Comparison of ENCODE assay signal across 22 cellular contexts in genomic region chr7:74684921-74685320, GRCh38.
"Had no signal": no experiment of that assay in that cellular context is flagged by ENCODE, and none has a peak within 500 bp of the region (broad histone marks: within the 10 kb centered on the region; RNA-seq: fewer than 3 reads in every experiment).

No MANE protein-coding gene starts in this region.

- H3K9me3 Mint-ChIP-seq: activated T-helper 1 cell treated with anti-CD3 and anti-CD28 coated beads, Interleukin-12 subunit alpha, Interleukin-12 subunit beta, Interleukin-2, Interleukin-4 antibody, amounts not matched to agents 30 ng/mL and 10 ng/mL and 1 ng/mL, durations not matched to agents 14 hours and 24 hours and 36 hours; nephron; T-helper 2 cell treated with Interferon-gamma antibody and Interleukin-4, amounts not matched to agents 5 μg/mL and 100 μg/mL, for 36 hours had no signal

- H3K27ac Mint-ChIP-seq: activated CD8-positive, alpha-beta T cell treated with anti-CD3 and anti-CD28 coated beads, Interleukin-2, amount 10 ng/mL, durations not matched to agents 7 days and 5 days; activated T-helper 1 cell treated with anti-CD3 and anti-CD28 coated beads, Interleukin-12 subunit alpha, Interleukin-12 subunit beta, Interleukin-2, Interleukin-4 antibody, amounts not matched to agents 30 ng/mL and 10 ng/mL and 1 ng/mL, durations not matched to agents 14 hours and 24 hours and 36 hours; nephron had no signal

- H3K4me3 Mint-ChIP-seq: activated CD8-positive, alpha-beta T cell treated with anti-CD3 and anti-CD28 coated beads, Interleukin-2, amount 10 ng/mL, durations not matched to agents 7 days and 5 days; activated naive CD8-positive, alpha-beta T cell; activated T-helper 1 cell treated with anti-CD3 and anti-CD28 coated beads, Interleukin-12 subunit alpha, Interleukin-12 subunit beta, Interleukin-2, Interleukin-4 antibody, amounts not matched to agents 30 ng/mL and 10 ng/mL and 1 ng/mL, durations not matched to agents 14 hours and 24 hours and 36 hours; nephron; T-helper 2 cell treated with Interferon-gamma antibody and Interleukin-4, amounts not matched to agents 5 μg/mL and 100 μg/mL, for 36 hours had no signal

- DNase-seq: activated CD4-positive, alpha-beta T cell treated with anti-CD3 and anti-CD28 coated beads, Interleukin-2, amount 50 U/mL, for 1 hour; activated CD4-positive, CD25-positive, alpha-beta regulatory T cell treated with anti-CD3 and anti-CD28 coated beads, Interleukin-2, amount 50 U/mL, for 72 hours; activated CD8-positive, alpha-beta T cell treated with anti-CD3 and anti-CD28 coated beads, Interleukin-2, amount 10 ng/mL, durations not matched to agents 7 days and 5 days; activated gamma-delta T cell treated with Interleukin-2 at 50 U/mL for 16 hours; central memory CD4-positive, alpha-beta T cell; effector memory CD4-positive, alpha-beta T cell; gastrocnemius medialis; hypothalamus; left ventricle myocardium superior; mammary epithelial cell; pancreas; right cardiac atrium; stimulated activated CD4-positive, alpha-beta T cell treated with anti-CD3 and anti-CD28 coated beads, Interleukin-12 subunit alpha, Interleukin-12 subunit beta, amount 100 ng/mL, for 4 hours; upper lobe of left lung had no signal

- H3K27me3 Mint-ChIP-seq: activated naive CD8-positive, alpha-beta T cell had no signal

- H3K4me3 ChIP-seq: adrenal gland, esophagus muscularis mucosa, gastrocnemius medialis, pancreas, thoracic aorta, upper lobe of left lung had no signal

- H3K27ac ChIP-seq: esophagus muscularis mucosa, pancreas, thoracic aorta, VCaP had no signal

- H3K27me3 ChIP-seq: adrenal gland, esophagus muscularis mucosa, gastrocnemius medialis, pancreas, upper lobe of left lung had no signal

- H3K9me3 ChIP-seq: adrenal gland, esophagus muscularis mucosa, gastrocnemius medialis, pancreas, thoracic aorta, upper lobe of left lung had no signal

- H3K4me1 Mint-ChIP-seq: nephron had no signal
